17 cellular contexts compared by ENCODE assay signal in genomic region chr6:44301782-44302564, GRCh38. TPM values are rescaled to one million over a fixed set of nuclear protein-coding genes. Genes with fewer than 3 reads are reported as not detected.
DNase-seq lines count a peak whose midpoint lies in the region; TF ChIP-seq lines count a peak whose summit lies in the region.
"Had no signal": no experiment of that assay in that cellular context is flagged by ENCODE, and none has a peak within 500 bp of the region (broad histone marks: within the 10 kb centered on the region; RNA-seq: fewer than 3 reads in every experiment).

No MANE protein-coding gene starts in this region.

- H3K27me3 ChIP-seq in MG63 (peaks cover 20% of the 10 kb centered on the region), endodermal cell (ENCODE audit: control insufficient read depth, insufficient read depth, low read length, poor library complexity, severe bottlenecking) (peaks cover 12% of the 10 kb centered on the region)

- H3K4me1 ChIP-seq in endodermal cell (ENCODE audit: control insufficient read depth, insufficient read depth, low read length), result peaks cover 10% of the 10 kb centered on the region
- H3K4me1 ChIP-seq: HAP-1 had no signal

- H3K9me3 Mint-ChIP-seq in activated T-cell treated with anti-CD3 and anti-CD28 coated beads, Interleukin-2, amount 50 U/mL, for 24 hours, result no peaks in the 10 kb centered on the region
- H3K9me3 Mint-ChIP-seq in endodermal cell, result no peaks in the 10 kb centered on the region
- H3K9me3 Mint-ChIP-seq: HFFc6 had no signal

- no peaks in the 10 kb centered on the region for H3K9me3 ChIP-seq in MG63
- no peaks in the 10 kb centered on the region for H3K9me3 ChIP-seq in endodermal cell (ENCODE audit: control insufficient read depth, low read length)
- H3K9me3 ChIP-seq: HAP-1 had no signal

- H3K9ac ChIP-seq in endodermal cell (ENCODE audit: extremely low read depth, low read length, poor library complexity, severe bottlenecking), result no peak overlapping the region

- no peak overlapping the region for H3K27ac ChIP-seq in endodermal cell (ENCODE audit: low read depth, low read length)
- H3K27ac ChIP-seq in coronary artery, result no peak overlapping the region
- H3K27ac ChIP-seq: 22Rv1 had no signal

- peaks cover 9% of the 10 kb centered on the region for H3K4me1 Mint-ChIP-seq in activated T-cell treated with anti-CD3 and anti-CD28 coated beads, Interleukin-2, amount 50 U/mL, for 24 hours (ENCODE audit: low read depth)
- peaks cover 15% of the 10 kb centered on the region for H3K4me1 Mint-ChIP-seq in endodermal cell

- no peak overlapping the region for H3K4me3 Mint-ChIP-seq in activated T-cell treated with anti-CD3 and anti-CD28 coated beads, Interleukin-2, amount 50 U/mL, for 24 hours
- H3K4me3 Mint-ChIP-seq in endodermal cell, result no peak overlapping the region
- H3K4me3 Mint-ChIP-seq: HFFc6 had no signal

- H3K36me3 Mint-ChIP-seq in activated T-cell treated with anti-CD3 and anti-CD28 coated beads, Interleukin-2, amount 50 U/mL, for 24 hours (ENCODE audit: low read depth), result peaks cover 77% of the 10 kb centered on the region
- peaks cover 62% of the 10 kb centered on the region for H3K36me3 Mint-ChIP-seq in endodermal cell (ENCODE audit: low read depth)

- no peak for DNase-seq in activated T-cell treated with anti-CD3 and anti-CD28 coated beads, Interleukin-2, amount 50 U/mL, for 24 hours
- DNase-seq in activated T-cell treated with anti-CD3 and anti-CD28 coated beads, Interleukin-2, amount 50 U/mL, for 1 hour, result no peak
- DNase-seq in MG63 (peak; percentile 54), endodermal cell (peak; percentile 25), posterior vena cava (ENCODE audit: low spot score) (peak; percentile 64), anterior cingulate cortex (lab: John Stamatoyannopoulos, UW) (no peak), NK-92 (lab: John Stamatoyannopoulos, UW; ENCODE audit: unreplicated experiment) (no peak), coronary artery (ENCODE audit: low spot score) (no peak)
- DNase-seq: DMS53, HFFc6 had no signal

- no peak overlapping the region for H3K4me3 ChIP-seq in MG63
- no peak overlapping the region for H3K4me3 ChIP-seq in endodermal cell (ENCODE audit: low read length)
- H3K4me3 ChIP-seq in coronary artery, result no peak overlapping the region
- H3K4me3 ChIP-seq: HAP-1 had no signal

- WGBS in endodermal cell (ENCODE audit: insufficient coverage in 1 of 2, insufficient read length in 1 of 2), 2 experiments, result 97 to 100% methylated on average over 8 to 14 of the region's 14 CpGs

- H3K27ac Mint-ChIP-seq in activated T-cell treated with anti-CD3 and anti-CD28 coated beads, Interleukin-2, amount 50 U/mL, for 24 hours, result peak overlapping the region; percentile 12
- H3K27ac Mint-ChIP-seq in endodermal cell, result no peak overlapping the region
- H3K27ac Mint-ChIP-seq: HFFc6 had no signal

- H3K36me3 ChIP-seq in MG63, result peaks cover 69% of the 10 kb centered on the region
- H3K36me3 ChIP-seq in endodermal cell (ENCODE audit: control insufficient read depth, insufficient read depth, low read length), result peaks cover 64% of the 10 kb centered on the region

- intact Hi-C loops in posterior vena cava (cut with DNase I), result no loop called here

- H3K27me3 Mint-ChIP-seq in activated T-cell treated with anti-CD3 and anti-CD28 coated beads, Interleukin-2, amount 50 U/mL, for 24 hours, result peaks cover 17% of the 10 kb centered on the region
- peaks cover 18% of the 10 kb centered on the region for H3K27me3 Mint-ChIP-seq in endodermal cell (ENCODE audit: insufficient read depth)

- TF ChIP-seq CTCF in endodermal cell (conservative IDR thresholded peaks at IDR 0.05), result no peak
- TF ChIP-seq CTCF in coronary artery (IDR thresholded peaks at IDR 0.05), result no peak

RNA-seq across cellular contexts. Expression of gene AARS2, which starts 11.2 kb away (rescaled TPM):
- total RNA-seq in MG63 (2014; rRNA removed; shearing (Covaris generic); ENCODE audit: low replicate concordance), result 52.9 and 92.6 TPM in 2 replicates
- total RNA-seq in endodermal cell, result 10 to 100 TPM; 22.9 to 24.7 TPM
- polyA plus RNA-seq in endodermal cell (2013, experiment 1 of 2), result 16.6 TPM
- 15.5 TPM for polyA plus RNA-seq in endodermal cell (2013, experiment 2 of 2)
- total RNA-seq in posterior vena cava, result 1 to 10 TPM; 5.9 to 7.7 TPM

RNA-seq across cellular contexts. Expression of gene TMEM151B, which starts 31.7 kb away (rescaled TPM):
- total RNA-seq in MG63 (2014; rRNA removed; shearing (Covaris generic); ENCODE audit: low replicate concordance), result 0.20 TPM in 1 of 2 replicates, not detected in the other
- total RNA-seq in endodermal cell (under 1 TPM; 0.22 to 0.51 TPM), posterior vena cava (not detected)
- 7.3 TPM for polyA plus RNA-seq in endodermal cell (2013, experiment 1 of 2)
- 6.5 TPM for polyA plus RNA-seq in endodermal cell (2013, experiment 2 of 2)
- total RNA-seq: HepG2, HFFc6 had no signal
- polyA plus RNA-seq: BJ, HepG2 had no signal

RNA-seq across cellular contexts. Expression of gene NFKBIE, which starts 36.6 kb away (rescaled TPM):
- 24.4 and 35.2 TPM in 2 replicates for total RNA-seq in MG63 (2014; rRNA removed; shearing (Covaris generic); ENCODE audit: low replicate concordance)
- 10 to 100 TPM in 1 of 2 donors, 1 to 10 TPM in 1; 8.3 to 11.0 TPM for total RNA-seq in endodermal cell
- polyA plus RNA-seq in endodermal cell (2013, experiment 1 of 2), result 8.9 TPM
- polyA plus RNA-seq in endodermal cell (2013, experiment 2 of 2), result 5.6 TPM
- total RNA-seq in posterior vena cava, result 1 to 10 TPM; 4.5 to 6.7 TPM

RNA-seq across cellular contexts. Expression of gene SPATS1, which starts 40.5 kb away (rescaled TPM):
- total RNA-seq in MG63 (2014; rRNA removed; shearing (Covaris generic); ENCODE audit: low replicate concordance), result not detected in 2 replicates
- total RNA-seq in endodermal cell (not detected), posterior vena cava (not detected)
- polyA plus RNA-seq in endodermal cell (2013, experiment 1 of 2), result not detected
- polyA plus RNA-seq in endodermal cell (2013, experiment 2 of 2), result not detected
- total RNA-seq: A673, Daoy, H1, HepG2, HFFc6 had no signal
- polyA plus RNA-seq: BJ, H1, HepG2 had no signal

RNA-seq across cellular contexts. Expression of gene SLC35B2, which starts 44.6 kb away (rescaled TPM):
- total RNA-seq in MG63 (2014; rRNA removed; shearing (Covaris generic); ENCODE audit: low replicate concordance), result 386 and 631 TPM in 2 replicates
- total RNA-seq in endodermal cell (10 to 100 TPM; 52.5 to 54.3 TPM), posterior vena cava (10 to 100 TPM; 23.1 to 28.9 TPM)
- polyA plus RNA-seq in endodermal cell (2013, experiment 1 of 2), result 42.1 TPM
- 39.6 TPM for polyA plus RNA-seq in endodermal cell (2013, experiment 2 of 2)

Comparison
In these comparisons a context has a peak if more than half of its experiments do, and no peak if none do; other contexts are left out.
1. DNase-seq: peak in MG63 (single experiment), endodermal cell (single experiment) and posterior vena cava (single experiment); none in activated T-cell treated with anti-CD3 and anti-CD28 coated beads, Interleukin-2, amount 50 U/mL, for 24 hours (single experiment), activated T-cell treated with anti-CD3 and anti-CD28 coated beads, Interleukin-2, amount 50 U/mL, for 1 hour (single experiment), anterior cingulate cortex (0 of 58), NK-92 (single experiment) and coronary artery (single experiment).